16 cellular contexts compared by ENCODE assay signal in the genomic region with DNA sequence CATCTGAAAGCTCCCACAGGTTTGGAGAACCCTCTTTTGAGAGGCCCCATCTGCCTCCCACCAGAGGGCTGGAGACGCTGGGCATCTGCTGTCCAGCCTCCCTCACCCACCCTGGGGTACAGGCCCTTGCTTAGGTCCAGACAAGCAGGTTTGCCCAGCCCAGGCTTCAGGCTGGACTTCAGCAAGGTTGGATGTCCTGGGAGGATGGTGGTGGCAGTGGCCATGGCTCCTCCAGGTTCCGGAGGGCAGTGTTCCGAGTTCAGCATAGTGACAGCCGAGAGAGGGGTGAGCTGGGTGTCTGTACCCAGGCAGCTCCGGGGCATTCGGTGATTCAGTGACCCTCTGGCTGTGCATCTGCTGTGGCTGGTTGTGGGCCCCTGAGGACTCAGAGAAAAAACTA.
"Had no signal": no experiment of that assay in that cellular context is flagged by ENCODE, and none has a peak within 500 bp of the region (broad histone marks: within the 10 kb centered on the region; RNA-seq: fewer than 3 reads in every experiment).

No MANE protein-coding gene starts in this region.

- H3K4me1 Mint-ChIP-seq: activated naive CD4-positive, alpha-beta T cell treated with anti-CD3 and anti-CD28 coated beads, Interleukin-2, amount 10 ng/mL, durations not matched to agents 7 days and 5 days; stimulated activated effector memory CD8-positive, alpha-beta T cell treated with anti-CD3 and anti-CD28 coated beads, Interleukin-12 subunit alpha, Interleukin-12 subunit beta, amount 100 ng/mL, for 72 hours; T-cell had no signal

- H3K4me3 ChIP-seq: lung, thyroid gland, uterus had no signal

- H3K27me3 ChIP-seq: thyroid gland, uterus had no signal

- DNase-seq: activated CD4-positive, alpha-beta memory T cell treated with anti-CD3 and anti-CD28 coated beads for 36 hours; activated naive CD4-positive, alpha-beta T cell treated with anti-CD3 and anti-CD28 coated beads, Interleukin-2, amount 10 ng/mL, durations not matched to agents 7 days and 5 days; foreskin melanocyte; left cardiac atrium; SK-N-SH; stimulated activated CD4-positive, alpha-beta T cell treated with anti-CD3 and anti-CD28 coated beads, Interleukin-12 subunit alpha, Interleukin-12 subunit beta, amount 100 ng/mL, for 4 hours; stimulated activated CD4-positive, alpha-beta T cell treated with anti-CD3 and anti-CD28 coated beads, Interleukin-2, amount 100 ng/mL, for 24 hours; T-helper 9 cell; thyroid gland; uterus had no signal

- H3K9me3 ChIP-seq: SK-N-SH, thyroid gland, uterus had no signal

- ATAC-seq: activated CD4-positive, CD25-positive, alpha-beta regulatory T cell treated with anti-CD3 and anti-CD28 coated beads, Interleukin-2, amount 50 U/mL, for 24 hours; left cardiac atrium; stimulated activated effector memory CD8-positive, alpha-beta T cell treated with anti-CD3 and anti-CD28 coated beads, Interleukin-12 subunit alpha, Interleukin-12 subunit beta, amount 100 ng/mL, for 72 hours; T-cell had no signal

- H3K36me3 ChIP-seq: thyroid gland, uterus had no signal

- H3K36me3 Mint-ChIP-seq: activated CD4-positive, alpha-beta memory T cell treated with anti-CD3 and anti-CD28 coated beads for 36 hours; activated naive CD4-positive, alpha-beta T cell treated with anti-CD3 and anti-CD28 coated beads, Interleukin-2, amount 10 ng/mL, durations not matched to agents 7 days and 5 days; stimulated activated effector memory CD8-positive, alpha-beta T cell treated with anti-CD3 and anti-CD28 coated beads, Interleukin-12 subunit alpha, Interleukin-12 subunit beta, amount 100 ng/mL, for 72 hours; T-cell had no signal

- H3K9ac ChIP-seq: SK-N-SH had no signal

- H3K9me3 Mint-ChIP-seq: activated naive CD4-positive, alpha-beta T cell treated with anti-CD3 and anti-CD28 coated beads, Interleukin-2, amount 10 ng/mL, durations not matched to agents 7 days and 5 days had no signal

- H3K4me1 ChIP-seq: thyroid gland, uterus had no signal

- H3K4me3 Mint-ChIP-seq: activated CD4-positive, alpha-beta memory T cell treated with anti-CD3 and anti-CD28 coated beads for 36 hours; activated naive CD4-positive, alpha-beta T cell treated with anti-CD3 and anti-CD28 coated beads, Interleukin-2, amount 10 ng/mL, durations not matched to agents 7 days and 5 days; neural crest cell; stimulated activated effector memory CD8-positive, alpha-beta T cell treated with anti-CD3 and anti-CD28 coated beads, Interleukin-12 subunit alpha, Interleukin-12 subunit beta, amount 100 ng/mL, for 72 hours; T-cell had no signal

- H3K27ac ChIP-seq: thyroid gland, uterus had no signal

- H3K27ac Mint-ChIP-seq: activated CD4-positive, alpha-beta memory T cell treated with anti-CD3 and anti-CD28 coated beads for 36 hours; activated naive CD4-positive, alpha-beta T cell treated with anti-CD3 and anti-CD28 coated beads, Interleukin-2, amount 10 ng/mL, durations not matched to agents 7 days and 5 days; activated T-helper 2 cell treated with anti-CD3 and anti-CD28 coated beads, Interferon-gamma antibody, Interleukin-2, Interleukin-4, amounts not matched to agents 10 μg/mL and 5 μg/mL and 100 μg/mL, durations not matched to agents 14 hours and 24 hours and 36 hours; stimulated activated effector memory CD8-positive, alpha-beta T cell treated with anti-CD3 and anti-CD28 coated beads, Interleukin-12 subunit alpha, Interleukin-12 subunit beta, amount 100 ng/mL, for 72 hours; T-cell had no signal
